36 cellular contexts compared by ENCODE assay signal in genomic region chr19:5492813-5493409, GRCh38. TPM values are rescaled to one million over a fixed set of nuclear protein-coding genes. Genes with fewer than 3 reads are reported as not detected.
DNase-seq lines count a peak whose midpoint lies in the region; ATAC-seq, FAIRE-seq and TF ChIP-seq lines count a peak whose summit lies in the region.
"Had no signal": no experiment of that assay in that cellular context is flagged by ENCODE, and none has a peak within 500 bp of the region (broad histone marks: within the 10 kb centered on the region; RNA-seq: fewer than 3 reads in every experiment).

No MANE protein-coding gene starts in this region.

- POLR2A ChIA-PET in A549 (lab: Yijun Ruan, JAX): no interaction called here
- POLR2A ChIA-PET in PC-3 (lab: Charles Lee; ENCODE audit: unreplicated experiment): no interaction called here
- POLR2A ChIA-PET in endothelial cell of umbilical vein (lab: Charles Lee): no interaction called here

- no peaks in the 10 kb centered on the region for H3K79me2 ChIP-seq in PC-3 (ENCODE audit: low read length)
- no peaks in the 10 kb centered on the region for H3K79me2 ChIP-seq in endothelial cell of umbilical vein (ENCODE audit: control insufficient read depth, insufficient read depth, low read length)

- peaks cover 69% of the 10 kb centered on the region for H3K27me3 Mint-ChIP-seq in neural crest cell (ENCODE audit: low read depth)

- TF ChIP-seq CTCF in A549 (IDR thresholded peaks at IDR 0.05) (no peak), PC-3 (conservative IDR thresholded peaks at IDR 0.05; ENCODE audit: low read depth, low read length) (no peak), endothelial cell of umbilical vein (IDR thresholded peaks at IDR 0.05; ENCODE audit: extremely low read depth in 1 of 2, insufficient read depth in 1 of 2, low read depth in 1 of 2, low read length in 2 of 2) (no peak), neural crest cell (conservative IDR thresholded peaks at IDR 0.05) (no peak), sigmoid colon (IDR thresholded peaks at IDR 0.05) (no peak)

- H3K9me3 ChIP-seq in A549: no peaks in the 10 kb centered on the region
- no peaks in the 10 kb centered on the region for H3K9me3 ChIP-seq in PC-3 (ENCODE audit: low read length)
- no peaks in the 10 kb centered on the region for H3K9me3 ChIP-seq in endothelial cell of umbilical vein (replicated peaks; ENCODE audit: control insufficient read depth, insufficient read depth, low read length)
- H3K9me3 ChIP-seq in sigmoid colon: no peaks in the 10 kb centered on the region
- H3K9me3 ChIP-seq: prostate gland, vagina had no signal

- no peaks in the 10 kb centered on the region for H3K36me3 ChIP-seq in PC-3 (ENCODE audit: low read depth, low read length)
- H3K36me3 ChIP-seq in endothelial cell of umbilical vein (ENCODE audit: control insufficient read depth in 2 of 2, extremely low read depth in 1 of 2, insufficient read depth in 2 of 2, low read length in 2 of 2): no peaks in the 10 kb centered on the region
- H3K36me3 ChIP-seq in sigmoid colon: no peaks in the 10 kb centered on the region
- H3K36me3 ChIP-seq: prostate gland, vagina had no signal

- TF ChIP-seq RAD21 in A549 (conservative IDR thresholded peaks at IDR 0.05 in 1 of 2, IDR thresholded peaks at IDR 0.05 in 1 of 2): no peak

- H3K27me3 ChIP-seq in PC-3 (ENCODE audit: low read length) (peaks cover 42% of the 10 kb centered on the region), endothelial cell of umbilical vein (ENCODE audit: control insufficient read depth in 2 of 2, insufficient read depth in 2 of 2, low read length in 2 of 2) (peaks cover 15 to 17% of the 10 kb centered on the region in 2 experiments), sigmoid colon (peaks cover 0 to 73% (median 0%) of the 10 kb centered on the region in 3 donors)
- H3K27me3 ChIP-seq: vagina had no signal

- H2AFZ ChIP-seq in PC-3 (ENCODE audit: low read length): peak overlapping the region; percentile 51; the same call in 1 of the 2 replicates
- H2AFZ ChIP-seq in endothelial cell of umbilical vein (ENCODE audit: low read depth, low read length): no peak overlapping the region

- intact Hi-C loops in PC-3 (cut with micrococcal nuclease) (no loop called here), endothelial cell of umbilical vein (cut with micrococcal nuclease) (no loop called here), Right ventricle myocardium inferior (cut with DNase I) (no loop called here), sigmoid colon (cut with DNase I) (no loop called here)

- CTCF ChIA-PET in A549 (lab: Yijun Ruan, JAX): no interaction called here
- CTCF ChIA-PET in PC-3 (lab: Charles Lee): interaction anchor here (0.6 kb wide), 1 partner anchor 19 kb away, joined by 5 read pairs; no protein-coding TSS in a partner anchor
- CTCF ChIA-PET in endothelial cell of umbilical vein (lab: Charles Lee): no interaction called here

- ATAC-seq in A549 (no peak), PC-3 (no peak; the same call in 1 of the 2 replicates), HG02938 (IDR thresholded peaks at IDR 0.05; ENCODE audit: unreplicated experiment) (no peak), Right ventricle myocardium inferior (no peak)
- ATAC-seq: activated T-helper 17 cell treated with anti-CD3 and anti-CD28 coated beads, Interleukin-2, amount 50 U/mL, for 72 hours; CD8-positive, alpha-beta T cell; natural killer cell treated with Interleukin-12 subunit alpha and Interleukin-12 subunit beta and Interleukin-15 and Interleukin-18, amount 100 ng/mL, for 72 hours had no signal

- no TSS peak for BruUV-seq in PC-3 (replicated peaks; lab: Mats Ljungman, UMichigan)
- BruUV-seq in endothelial cell of umbilical vein (replicated peaks; lab: Mats Ljungman, UMichigan): no TSS peak

- no peak for TF ChIP-seq POLR2A in A549 (IDR thresholded peaks at IDR 0.05; ENCODE audit: low read length)
- TF ChIP-seq POLR2A in endothelial cell of umbilical vein (IDR thresholded peaks at IDR 0.05; ENCODE audit: low read depth, low read length): no peak
- TF ChIP-seq POLR2A in sigmoid colon (IDR thresholded peaks at IDR 0.05): no peak

- H3K9me2 ChIP-seq in PC-3 (replicated peaks; ENCODE audit: low read length): no peaks in the 10 kb centered on the region

- H3K9ac ChIP-seq in PC-3 (ENCODE audit: low read length): no peak overlapping the region
- H3K9ac ChIP-seq in endothelial cell of umbilical vein (replicated peaks; ENCODE audit: extremely low read depth, insufficient read depth, low read length): no peak overlapping the region

- TF ChIP-seq EP300 in A549 (IDR thresholded peaks at IDR 0.05) (no peak), sigmoid colon (IDR thresholded peaks at IDR 0.05) (no peak)

- DNase-seq in A549 (ENCODE audit: low read depth in 1 of 2, low spot score in 1 of 2): no peak
- DNase-seq in PC-3: no peak
- no peak for DNase-seq in endothelial cell of umbilical vein (ENCODE audit: low read depth, low spot score)
- DNase-seq in neural crest cell (ENCODE audit: low read depth, low spot score): peak; percentile 42
- DNase-seq in NCI-H1930 (lab: John Stamatoyannopoulos, UW): no peak
- DNase-seq in Right ventricle myocardium inferior (ENCODE audit: missing footprints): no peak
- no peak for DNase-seq in sigmoid colon
- DNase-seq: activated CD4-positive, alpha-beta memory T cell treated with anti-CD3 and anti-CD28 coated beads for 36 hours; activated CD4-positive, CD25-positive, alpha-beta regulatory T cell treated with anti-CD3 and anti-CD28 coated beads, Interleukin-2, amount 50 U/mL, for 72 hours; activated CD8-positive, alpha-beta memory T cell treated with anti-CD3 and anti-CD28 coated beads, Interleukin-2, amount 50 U/mL, for 4 hours; AML-193; aorta; CD8-positive, alpha-beta T cell; cortex of kidney; DMS 273 treated with DMSO at 0.1 percent for 48 hours; EL; NCI-H2029 treated with DMSO at 0.1 percent for 48 hours; NCI-H345; NCI-H82 had no signal

- no peaks in the 10 kb centered on the region for H3K36me3 Mint-ChIP-seq in neural crest cell (ENCODE audit: low read depth)
- H3K36me3 Mint-ChIP-seq: activated CD4-positive, alpha-beta memory T cell treated with anti-CD3 and anti-CD28 coated beads for 36 hours; activated naive CD4-positive, alpha-beta T cell treated with anti-CD3 and anti-CD28 coated beads, Interleukin-2, amount 50 U/mL, for 24 hours; CD8-positive, alpha-beta T cell; natural killer cell treated with Interleukin-12 subunit alpha and Interleukin-12 subunit beta and Interleukin-15 and Interleukin-18, amount 100 ng/mL, for 72 hours had no signal

- H3K4me3 Mint-ChIP-seq in neural crest cell: peak overlapping the region; percentile 63
- H3K4me3 Mint-ChIP-seq: activated CD4-positive, alpha-beta memory T cell treated with anti-CD3 and anti-CD28 coated beads for 36 hours; activated naive CD4-positive, alpha-beta T cell treated with anti-CD3 and anti-CD28 coated beads, Interleukin-2, amount 50 U/mL, for 24 hours; activated T-helper 17 cell treated with anti-CD3 and anti-CD28 coated beads, Interleukin-2, amount 50 U/mL, for 72 hours; CD8-positive, alpha-beta T cell; natural killer cell treated with Interleukin-12 subunit alpha and Interleukin-12 subunit beta and Interleukin-15 and Interleukin-18, amount 100 ng/mL, for 72 hours; stimulated activated naive CD8-positive, alpha-beta T cell treated with anti-CD3 and anti-CD28 coated beads, Interleukin-15, Interleukin-2, amounts not matched to agents 100 ng/mL and 50 ng/mL, for 24 hours had no signal

- H3F3A ChIP-seq in PC-3 (ENCODE audit: low read length, unreplicated experiment): no peaks in the 10 kb centered on the region

- H3K27ac ChIP-seq in A549 (no peak overlapping the region), PC-3 (ENCODE audit: low read length) (no peak overlapping the region), endothelial cell of umbilical vein (ENCODE audit: insufficient read depth, low read depth, low read length) (no peak overlapping the region), sigmoid colon (no peak overlapping the region)
- H3K27ac ChIP-seq: HL-60, prostate gland, RWPE1, SK-N-MC, vagina had no signal

- H3K4me1 Mint-ChIP-seq in neural crest cell: peaks cover 32% of the 10 kb centered on the region
- H3K4me1 Mint-ChIP-seq: activated naive CD4-positive, alpha-beta T cell treated with anti-CD3 and anti-CD28 coated beads, Interleukin-2, amount 50 U/mL, for 24 hours; activated T-helper 17 cell treated with anti-CD3 and anti-CD28 coated beads, Interleukin-2, amount 50 U/mL, for 72 hours had no signal

- no peaks in the 10 kb centered on the region for H3K9me3 Mint-ChIP-seq in neural crest cell
- H3K9me3 Mint-ChIP-seq: activated CD4-positive, alpha-beta memory T cell treated with anti-CD3 and anti-CD28 coated beads for 36 hours; activated naive CD4-positive, alpha-beta T cell treated with anti-CD3 and anti-CD28 coated beads, Interleukin-2, amount 50 U/mL, for 24 hours; activated T-helper 17 cell treated with anti-CD3 and anti-CD28 coated beads, Interleukin-2, amount 50 U/mL, for 72 hours; CD8-positive, alpha-beta T cell; natural killer cell treated with Interleukin-12 subunit alpha and Interleukin-12 subunit beta and Interleukin-15 and Interleukin-18, amount 100 ng/mL, for 72 hours; stimulated activated naive CD8-positive, alpha-beta T cell treated with anti-CD3 and anti-CD28 coated beads, Interleukin-15, Interleukin-2, amounts not matched to agents 100 ng/mL and 50 ng/mL, for 24 hours had no signal

- H3K4me2 ChIP-seq in A549 (no peak overlapping the region), PC-3 (ENCODE audit: low read length) (peak overlapping the region; percentile 29; the same call in 1 of the 2 replicates), endothelial cell of umbilical vein (ENCODE audit: insufficient read depth, low read length) (no peak overlapping the region)

- H3K4me3 ChIP-seq in A549: no peak overlapping the region
- no peak overlapping the region for H3K4me3 ChIP-seq in PC-3 (ENCODE audit: low read length)
- H3K4me3 ChIP-seq in endothelial cell of umbilical vein (replicated peaks in 1 of 3; ENCODE audit: insufficient read depth in 1 of 3, low read depth in 1 of 3, low read length in 3 of 3): no peak overlapping the region
- H3K4me3 ChIP-seq in sigmoid colon: no peak overlapping the region
- H3K4me3 ChIP-seq: prostate gland, SK-N-MC, vagina had no signal

- H3K9me1 ChIP-seq in endothelial cell of umbilical vein (replicated peaks; ENCODE audit: control insufficient read depth, extremely low read depth, insufficient read depth, low read length): no peaks in the 10 kb centered on the region

- dilution Hi-C loops in endothelial cell of umbilical vein (cut with MboI; ENCODE audit: extremely low pct_ligation_motif_present, low sequenced_read_pairs): loop anchor here (25.0 kb wide), 1 partner anchor 131 kb away; no protein-coding TSS in a partner anchor

- H3K27ac Mint-ChIP-seq in neural crest cell (ENCODE audit: unreplicated experiment): peak overlapping the region; percentile 96
- H3K27ac Mint-ChIP-seq: activated CD4-positive, alpha-beta memory T cell treated with anti-CD3 and anti-CD28 coated beads for 36 hours; activated naive CD4-positive, alpha-beta T cell treated with anti-CD3 and anti-CD28 coated beads, Interleukin-2, amount 50 U/mL, for 24 hours; activated T-helper 17 cell treated with anti-CD3 and anti-CD28 coated beads, Interleukin-2, amount 50 U/mL, for 72 hours; CD8-positive, alpha-beta T cell; natural killer cell treated with Interleukin-12 subunit alpha and Interleukin-12 subunit beta and Interleukin-15 and Interleukin-18, amount 100 ng/mL, for 72 hours; stimulated activated naive CD8-positive, alpha-beta T cell treated with anti-CD3 and anti-CD28 coated beads, Interleukin-15, Interleukin-2, amounts not matched to agents 100 ng/mL and 50 ng/mL, for 24 hours had no signal

- 59% methylated on average over 23 of the region's 23 CpGs for whole genome bisulfite sequencing in A549 (ENCODE audit: missing lambda C conversion rate)
- 14% methylated on average over 23 of the region's 23 CpGs for WGBS in sigmoid colon, 2 donors

- H3K4me1 ChIP-seq in A549 (no peaks in the 10 kb centered on the region), PC-3 (ENCODE audit: insufficient read depth, low read length) (no peaks in the 10 kb centered on the region), endothelial cell of umbilical vein (ENCODE audit: control insufficient read depth, extremely low read depth, insufficient read depth, low read length) (no peaks in the 10 kb centered on the region), sigmoid colon (peaks cover 0 to 5% (median 2%) of the 10 kb centered on the region in 4 donors)
- H3K4me1 ChIP-seq: prostate gland, vagina had no signal

- H4K20me1 ChIP-seq in PC-3 (ENCODE audit: low read length) (no peaks in the 10 kb centered on the region), endothelial cell of umbilical vein (replicated peaks; ENCODE audit: control insufficient read depth, extremely low read depth, insufficient read depth, low read length) (no peaks in the 10 kb centered on the region)

- FAIRE-seq in A549 (lab: Jason Lieb, UNC) (no peak), endothelial cell of umbilical vein (lab: Jason Lieb, UNC) (no peak)
- FAIRE-seq: GM12892, keratinocyte had no signal

RNA-seq across cellular contexts. Expression of gene ZNRF4, which starts 37.7 kb away (rescaled TPM):
- not detected in 2 replicates for polyA plus RNA-seq in A549 (2011; rRNA removed)
- not detected in 2 replicates for polyA plus RNA-seq in A549 (2012; cell fraction: cytosol; rRNA removed)
- 0.06 TPM in 1 of 2 replicates, not detected in the other for polyA plus RNA-seq in A549 (2012; cell fraction: nucleus; rRNA removed)
- polyA plus RNA-seq in A549 (2017; fragmentation: RNase III; extraction: RNeasy Plus Mini Kit Qiagen cat#74134 plus additional on column Dnase treatment): not detected in 3 replicates
- polyA minus RNA-seq in A549 (2011; rRNA and poly(A)+ RNA removed): not detected in 2 replicates
- total RNA-seq in PC-3 (2014; rRNA removed): not detected in 2 replicates
- total RNA-seq in endothelial cell of umbilical vein: not detected in 2 replicates
- not detected in 2 replicates for polyA plus RNA-seq in endothelial cell of umbilical vein
- polyA plus RNA-seq in endothelial cell of umbilical vein (2011; cell fraction: cytosol; rRNA removed): not detected in 2 replicates
- not detected in 2 replicates for polyA plus RNA-seq in endothelial cell of umbilical vein (2011; cell fraction: nucleus; rRNA removed)
- polyA plus RNA-seq in endothelial cell of umbilical vein (2012): not detected in 2 replicates
- not detected in 2 replicates for polyA minus RNA-seq in endothelial cell of umbilical vein
- not detected for polyA minus RNA-seq in endothelial cell of umbilical vein (2011; cell fraction: cytosol; rRNA and poly(A)+ RNA removed)
- not detected in 2 replicates for polyA minus RNA-seq in endothelial cell of umbilical vein (2011; cell fraction: nucleus; rRNA and poly(A)+ RNA removed)
- not detected in 2 replicates for total RNA-seq in neural crest cell
- not detected for total RNA-seq in Right ventricle myocardium inferior
- total RNA-seq in sigmoid colon: not detected
- not detected for polyA plus RNA-seq in sigmoid colon
- total RNA-seq: A172; activated CD4-positive, alpha-beta memory T cell treated with anti-CD3 and anti-CD28 coated beads for 36 hours; activated T-helper 17 cell treated with anti-CD3 and anti-CD28 coated beads, Interleukin-2, amount 50 U/mL, for 72 hours; aorta; cardiac septum; CD8-positive, alpha-beta T cell; lower leg skin; natural killer cell treated with Interleukin-12 subunit alpha and Interleukin-12 subunit beta and Interleukin-15 and Interleukin-18, amount 100 ng/mL, for 72 hours; T-helper 1 cell treated with Interleukin-12 subunit alpha and Interleukin-12 subunit beta and Interleukin-4 antibody, amounts not matched to agents 30 ng/mL and 1 ng/mL, for 36 hours; vagina had no signal
- polyA plus RNA-seq: aorta, keratinocyte, thymus had no signal
